ENCODE assay signal across 8 cellular contexts in the genomic region with DNA sequence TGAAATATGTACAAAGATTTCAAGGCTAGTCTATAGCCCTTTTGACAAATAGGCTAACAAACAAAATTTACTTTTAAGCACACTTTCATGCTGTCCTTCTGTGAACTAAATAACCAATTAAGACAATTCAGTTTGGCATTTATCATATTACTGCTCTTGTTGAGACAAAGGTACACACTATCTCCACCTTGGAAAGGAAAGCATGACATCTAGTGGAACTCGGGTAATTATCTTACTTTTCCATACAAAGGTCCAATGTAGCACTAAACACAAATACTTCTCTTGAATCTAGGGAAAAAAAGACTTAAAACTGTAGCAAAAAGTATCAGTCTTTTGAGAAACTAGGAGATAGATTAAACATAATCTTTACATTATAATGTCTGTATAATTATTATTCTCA.
A peak's percentile ranks its signal among the peaks of the same experiment; 100 is the strongest.
DNase-seq lines count a peak whose midpoint lies in the region; ATAC-seq, FAIRE-seq and TF ChIP-seq lines count a peak whose summit lies in the region.

No MANE protein-coding gene starts in this region.

- TF ChIP-seq POLR2A in GM18505 (IDR thresholded peaks at IDR 0.05; ENCODE audit: borderline replicate concordance, extremely low read depth, insufficient read depth, insufficient read length): no peak

- H3K27ac ChIP-seq in C4-2B: no peak overlapping the region

- TF ChIP-seq CTCF in C4-2B (conservative IDR thresholded peaks at IDR 0.05) (peak; percentile 67), GM20000 (IDR thresholded peaks at IDR 0.05; ENCODE audit: extremely low read depth, missing control alignments) (peak; percentile 13)

- peak; percentile 13 for FAIRE-seq in frontal cortex (lab: Jason Lieb, UNC)

- no peak for ATAC-seq in GM18505 (IDR thresholded peaks at IDR 0.05; ENCODE audit: unreplicated experiment)

- DNase-seq in GM20000 (ENCODE audit: low spot score) (no peak), NCI-H82 treated with DMSO at 0.1 percent for 48 hours (lab: John Stamatoyannopoulos, UW; ENCODE audit: unreplicated experiment) (peak; percentile 6), frontal cortex (ENCODE audit: low spot score in 2 of 2) (no peak), T1000 (lab: John Stamatoyannopoulos, UW) (no peak)
- no peak for DNase-seq in effector CD8-positive, alpha-beta T cell (lab: John Stamatoyannopoulos, UW)
- DNase-seq in stimulated activated CD4-positive, alpha-beta T cell treated with anti-CD3 and anti-CD28 coated beads, Interleukin-2, amount 100 ng/mL, for 24 hours: no peak
